1 cellular context compared by ENCODE assay signal in genomic region chr5:138469540-138470321, GRCh38.
TF ChIP-seq lines count a peak whose summit lies in the region.

No MANE protein-coding gene starts in this region.

TF ChIP-seq in WTC11, 78 proteins besides CTCF, POLR2A, EP300 and RAD21 (continued from another document):
- TF ChIP-seq E2F4 (CRISPR knock-in tag; IDR thresholded peaks at IDR 0.05; ENCODE audit: borderline replicate concordance, low read depth) (no peak), JUN (CRISPR knock-in tag; IDR thresholded peaks at IDR 0.05) (no peak), CBFB (CRISPR knock-in tag; IDR thresholded peaks at IDR 0.05; ENCODE audit: low read depth) (no peak), AR (CRISPR knock-in tag; IDR thresholded peaks at IDR 0.05) (peak; percentile 93), HMGA2 (CRISPR knock-in tag; IDR thresholded peaks at IDR 0.05) (no peak), PREB (CRISPR knock-in tag; IDR thresholded peaks at IDR 0.05; ENCODE audit: borderline replicate concordance) (no peak), AFF4 (CRISPR knock-in tag; IDR thresholded peaks at IDR 0.05; ENCODE audit: borderline replicate concordance) (no peak), ZNF425 (CRISPR knock-in tag; conservative IDR thresholded peaks at IDR 0.05) (peak; percentile 86), NFATC4 (CRISPR knock-in tag; IDR thresholded peaks at IDR 0.05) (peak; percentile 93), NR1H2 (CRISPR knock-in tag; IDR thresholded peaks at IDR 0.05) (no peak), ZBTB21 (CRISPR knock-in tag; IDR thresholded peaks at IDR 0.05; ENCODE audit: borderline replicate concordance) (no peak), ESRRA (CRISPR knock-in tag; IDR thresholded peaks at IDR 0.05; ENCODE audit: borderline replicate concordance) (no peak), SMAD3 (CRISPR knock-in tag; IDR thresholded peaks at IDR 0.05; ENCODE audit: borderline replicate concordance) (no peak), RORB (CRISPR knock-in tag; IDR thresholded peaks at IDR 0.05) (no peak), ZNF423 (CRISPR knock-in tag; IDR thresholded peaks at IDR 0.05) (no peak), ZNF317 (CRISPR knock-in tag; IDR thresholded peaks at IDR 0.05; ENCODE audit: borderline replicate concordance, low read depth) (no peak)
